6 cellular contexts compared by ENCODE assay signal in the genomic region with DNA sequence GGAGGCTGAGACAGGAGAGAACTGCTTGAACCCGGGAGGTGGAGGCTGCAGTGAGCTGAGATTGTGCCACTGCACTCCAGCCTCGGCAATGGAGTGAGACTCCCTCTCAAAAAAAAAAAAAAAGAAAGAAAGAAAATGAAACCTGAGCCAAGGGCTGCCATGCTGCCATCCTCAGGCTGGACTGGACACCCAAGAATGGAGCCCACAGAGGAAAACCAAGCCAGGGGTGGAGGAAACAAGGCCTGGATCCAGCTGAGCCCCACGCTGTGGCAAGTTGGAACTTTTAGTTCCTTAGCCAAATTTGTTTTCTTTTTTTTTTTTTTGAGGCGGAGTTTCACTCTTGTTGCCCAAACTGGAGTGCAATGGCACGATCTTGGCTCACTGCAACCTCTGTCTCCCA. TPM values are rescaled to one million over a fixed set of nuclear protein-coding genes. Genes with fewer than 3 reads are reported as not detected.
DNase-seq lines count a peak whose midpoint lies in the region; ATAC-seq and TF ChIP-seq lines count a peak whose summit lies in the region.
"Not testable (repeated sequence)": the region's sequence is repeated elsewhere in the genome, so short reads cannot be mapped to it uniquely, and the experiment has no call there.

No MANE protein-coding gene starts in this region.

- not testable (repeated sequence) for H2AFZ ChIP-seq in OCI-LY1 (ENCODE audit: low read length)
- peak overlapping the region; percentile 69 for H2AFZ ChIP-seq in SU-DHL-6 (ENCODE audit: low read depth, low read length, severe bottlenecking)

- H3K4me3 ChIP-seq in OCI-LY1 (ENCODE audit: low read depth, low read length, poor library complexity, severe bottlenecking) (peak overlapping the region; percentile 63), SU-DHL-6 (ENCODE audit: insufficient read depth, low read length, poor library complexity, severe bottlenecking) (peak overlapping the region; percentile 58)
- H3K4me3 ChIP-seq in left ventricle myocardium inferior, gastrocnemius medialis: not testable (repeated sequence)

- not testable (repeated sequence) for H3F3A ChIP-seq in OCI-LY1 (ENCODE audit: insufficient read depth, low read length); SU-DHL-6 (ENCODE audit: insufficient read depth)

- not testable (repeated sequence) for H3K9me2 ChIP-seq in OCI-LY1 (ENCODE audit: low read depth, low read length); SU-DHL-6 (replicated peaks; ENCODE audit: insufficient read depth, low read length)

- H3K36me3 ChIP-seq in OCI-LY1 (ENCODE audit: insufficient read depth, low read length); SU-DHL-6 (ENCODE audit: low read length): not testable (repeated sequence)
- H3K36me3 ChIP-seq in left ventricle myocardium inferior (peaks cover 56% of the 10 kb centered on the region), gastrocnemius medialis (peaks cover 0 to 15% of the 10 kb centered on the region in 2 donors)

- not testable (repeated sequence) for H3K27me3 ChIP-seq in OCI-LY1 (ENCODE audit: insufficient read depth, low read length); SU-DHL-6 (ENCODE audit: low read length); left ventricle myocardium inferior (ENCODE audit: low read depth); gastrocnemius medialis

- H3K4me2 ChIP-seq in OCI-LY1 (ENCODE audit: low read length) (peak overlapping the region; percentile 69), SU-DHL-6 (ENCODE audit: low read depth, low read length, poor library complexity, severe bottlenecking) (peak overlapping the region; percentile 81)

- H3K79me2 ChIP-seq in OCI-LY1 (ENCODE audit: insufficient read depth, low read length); SU-DHL-6 (ENCODE audit: insufficient read depth, low read length): not testable (repeated sequence)

- H3K27ac ChIP-seq in OCI-LY1 (ENCODE audit: low read depth, low read length, poor library complexity, severe bottlenecking) (peak overlapping the region; percentile 61), caudate nucleus (ENCODE audit: low read depth, low read length) (peak overlapping the region; percentile 97), left ventricle myocardium inferior (replicated peaks) (peak overlapping the region; percentile 93), gastrocnemius medialis (peak overlapping the region; percentile 96 to 99 (median 98)), temporal lobe (ENCODE audit: low read depth, low read length) (peak overlapping the region; percentile 99)
- not testable (repeated sequence) for H3K27ac ChIP-seq in SU-DHL-6 (ENCODE audit: low read depth, low read length)

- peak overlapping the region; percentile 72 for H3K9ac ChIP-seq in OCI-LY1 (ENCODE audit: low read length)
- peak overlapping the region; percentile 60 for H3K9ac ChIP-seq in SU-DHL-6 (ENCODE audit: low read length)

- intact Hi-C loops in left ventricle myocardium inferior (cut with micrococcal nuclease); gastrocnemius medialis (cut with DNase I; ENCODE audit: low total_unique reads): not testable (repeated sequence)

- not testable (repeated sequence) for H3K9me3 ChIP-seq in OCI-LY1 (ENCODE audit: low read length); SU-DHL-6 (ENCODE audit: insufficient read depth, low read length); left ventricle myocardium inferior (replicated peaks); gastrocnemius medialis

- H3K4me1 ChIP-seq in OCI-LY1 (ENCODE audit: insufficient read depth, low read length, severe bottlenecking), result peaks cover 66% of the 10 kb centered on the region
- peaks cover 51% of the 10 kb centered on the region for H3K4me1 ChIP-seq in left ventricle myocardium inferior
- H3K4me1 ChIP-seq in gastrocnemius medialis, result peaks cover 27 to 28% of the 10 kb centered on the region in 2 donors

- ATAC-seq in gastrocnemius medialis, result not testable (repeated sequence)

- in situ Hi-C loops in gastrocnemius medialis (cut with MboI; ENCODE audit: low sequenced_read_pairs in 4 of 4), result not testable (repeated sequence)

- not testable (repeated sequence) for TF ChIP-seq CTCF in OCI-LY1 (IDR thresholded peaks at IDR 0.05; ENCODE audit: low read length); SU-DHL-6 (IDR thresholded peaks at IDR 0.05; ENCODE audit: insufficient read depth, low read length, poor library complexity, severe bottlenecking); left ventricle myocardium inferior (IDR thresholded peaks at IDR 0.05; ENCODE audit: borderline replicate concordance); gastrocnemius medialis (IDR thresholded peaks at IDR 0.05 in 4 of 5, conservative IDR thresholded peaks at IDR 0.05 in 1 of 5)

- not testable (repeated sequence) for H4K20me1 ChIP-seq in OCI-LY1 (ENCODE audit: insufficient read depth, low read length); SU-DHL-6 (ENCODE audit: low read depth, low read length)

- not testable (repeated sequence) for DNase-seq in caudate nucleus (lab: John Stamatoyannopoulos, UW); left ventricle myocardium inferior; gastrocnemius medialis

- TF ChIP-seq POLR2A in gastrocnemius medialis (IDR thresholded peaks at IDR 0.05), result not testable (repeated sequence)

RNA-seq across cellular contexts. Expression of gene SNRNP35, which starts 23.3 kb away (rescaled TPM):
- 23.0 TPM for total RNA-seq in left ventricle myocardium inferior
- 10 to 100 TPM; 22.6 to 40.4 (median 23.5) TPM for total RNA-seq in gastrocnemius medialis
- 15.2 TPM for total RNA-seq in temporal lobe

RNA-seq across cellular contexts. Expression of gene RILPL2, which starts 44.8 kb away (rescaled TPM):
- total RNA-seq in left ventricle myocardium inferior, result 2.2 TPM
- total RNA-seq in gastrocnemius medialis, result 1 to 10 TPM; 1.2 to 2.0 (median 1.7) TPM
- 0.74 TPM for total RNA-seq in temporal lobe

RNA-seq across cellular contexts. Expression of gene RILPL1, which starts 52.3 kb away (rescaled TPM):
- 89.7 TPM for total RNA-seq in left ventricle myocardium inferior
- 10 to 100 TPM; 33.4 to 65.3 (median 40.6) TPM for total RNA-seq in gastrocnemius medialis
- total RNA-seq in temporal lobe, result 4.2 TPM
